ENCODE assay signal across 8 cellular contexts in the genomic region with DNA sequence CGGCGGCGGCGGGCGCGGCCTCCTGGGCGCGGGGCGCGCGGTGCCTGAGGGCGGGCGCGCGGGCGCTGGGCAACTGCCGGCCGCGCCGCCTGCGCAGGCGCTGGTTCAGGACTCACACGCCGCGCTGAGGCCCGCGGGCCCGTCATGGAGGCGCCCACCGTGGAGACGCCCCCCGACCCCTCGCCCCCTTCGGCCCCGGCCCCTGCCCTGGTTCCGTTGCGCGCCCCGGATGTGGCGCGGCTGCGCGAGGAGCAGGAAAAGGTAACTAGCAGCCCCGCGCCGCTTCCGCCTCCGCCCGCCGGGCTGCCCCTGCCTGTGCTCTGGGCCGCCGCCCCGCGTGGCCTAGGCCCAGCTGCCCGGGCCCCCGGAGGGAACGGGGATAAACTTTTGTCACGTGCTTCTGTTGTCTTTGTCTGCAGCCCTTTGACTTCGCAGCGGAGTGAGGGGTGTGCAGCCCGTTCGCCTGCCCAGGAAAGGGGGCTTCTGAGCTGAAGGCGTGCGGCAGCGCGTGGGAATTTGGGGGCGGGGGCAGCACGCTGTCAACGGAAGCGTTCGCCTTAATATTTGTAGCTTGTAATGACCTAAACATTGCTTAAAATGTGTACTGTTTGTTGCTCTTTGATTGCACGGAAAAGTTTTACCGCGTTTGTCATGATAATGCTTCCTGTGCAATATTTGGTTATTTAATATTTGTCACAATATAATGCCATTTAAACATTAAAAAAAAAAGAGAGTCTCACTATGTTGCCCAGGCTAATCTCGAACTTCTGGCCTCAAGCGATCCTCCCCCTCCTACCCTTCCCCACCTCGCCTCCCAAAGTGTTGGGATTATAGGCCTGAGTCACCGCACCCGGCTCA. TPM values are rescaled to one million over a fixed set of nuclear protein-coding genes. Genes with fewer than 3 reads are reported as not detected.
DNase-seq lines count a peak whose midpoint lies in the region; TF ChIP-seq lines count a peak whose summit lies in the region.

No MANE protein-coding gene starts in this region.

- H3K36me3 Mint-ChIP-seq in activated T-helper 2 cell treated with anti-CD3 and anti-CD28 coated beads, Interferon-gamma antibody, Interleukin-2, Interleukin-4, amounts not matched to agents 10 μg/mL and 5 μg/mL and 100 μg/mL, durations not matched to agents 14 hours and 24 hours and 36 hours (ENCODE audit: low read depth): peaks cover 32% of the 10 kb centered on the region

- peak overlapping the region; percentile 88 for H3K27ac Mint-ChIP-seq in activated T-helper 2 cell treated with anti-CD3 and anti-CD28 coated beads, Interferon-gamma antibody, Interleukin-2, Interleukin-4, amounts not matched to agents 10 μg/mL and 5 μg/mL and 100 μg/mL, durations not matched to agents 14 hours and 24 hours and 36 hours

- H3K27me3 ChIP-seq in thymus (ENCODE audit: control insufficient read depth, insufficient read depth): no peaks in the 10 kb centered on the region

- peak overlapping the region; percentile 90 for H3K4me3 Mint-ChIP-seq in activated T-helper 2 cell treated with anti-CD3 and anti-CD28 coated beads, Interferon-gamma antibody, Interleukin-2, Interleukin-4, amounts not matched to agents 10 μg/mL and 5 μg/mL and 100 μg/mL, durations not matched to agents 14 hours and 24 hours and 36 hours (ENCODE audit: low read depth)

- DNase-seq in COLO668 (lab: John Stamatoyannopoulos, UW; ENCODE audit: unreplicated experiment) (peak; percentile 82), GM20000 (ENCODE audit: low spot score) (peak; percentile 88), HT-29 (ENCODE audit: low spot score) (peak; percentile 69), RKO (ENCODE audit: low spot score) (peak; percentile 61), foreskin fibroblast (peak; percentile 12 to 21), nucleus accumbens (lab: John Stamatoyannopoulos, UW) (peak in 40 of 56 donors; percentile 26 to 75 (median 56))
- peak; percentile 76 for DNase-seq in activated T-helper 2 cell treated with anti-CD3 and anti-CD28 coated beads, Interferon-gamma antibody, Interleukin-2, Interleukin-4, amounts not matched to agents 10 μg/mL and 5 μg/mL and 100 μg/mL, durations not matched to agents 14 hours and 24 hours and 36 hours (ENCODE audit: low spot score)

- intact Hi-C loops in activated T-helper 2 cell treated with anti-CD3 and anti-CD28 coated beads, Interferon-gamma antibody, Interleukin-2, Interleukin-4, amounts not matched to agents 10 μg/mL and 5 μg/mL and 100 μg/mL, durations not matched to agents 14 hours and 24 hours and 36 hours (cut with micrococcal nuclease): loop anchor here (1.0 to 10.0 kb wide), 4 partner anchors 98 to 338 kb away; a partner anchor contains a TSS

- H3K9me3 ChIP-seq in thymus (ENCODE audit: control insufficient read depth): no peaks in the 10 kb centered on the region

- H3K9me3 Mint-ChIP-seq in activated T-helper 2 cell treated with anti-CD3 and anti-CD28 coated beads, Interferon-gamma antibody, Interleukin-2, Interleukin-4, amounts not matched to agents 10 μg/mL and 5 μg/mL and 100 μg/mL, durations not matched to agents 14 hours and 24 hours and 36 hours: peaks cover 8% of the 10 kb centered on the region

- no peak for TF ChIP-seq CTCF in GM20000 (IDR thresholded peaks at IDR 0.05; ENCODE audit: extremely low read depth, missing control alignments)
- TF ChIP-seq CTCF in foreskin fibroblast (IDR thresholded peaks at IDR 0.05; ENCODE audit: low read depth, low read length): no peak

- peaks cover 7% of the 10 kb centered on the region for H3K4me1 ChIP-seq in thymus (ENCODE audit: control insufficient read depth, insufficient read depth, low read length)

- no peaks in the 10 kb centered on the region for H3K36me3 ChIP-seq in thymus (ENCODE audit: control insufficient read depth, insufficient read depth)

- H3K4me1 Mint-ChIP-seq in activated T-helper 2 cell treated with anti-CD3 and anti-CD28 coated beads, Interferon-gamma antibody, Interleukin-2, Interleukin-4, amounts not matched to agents 10 μg/mL and 5 μg/mL and 100 μg/mL, durations not matched to agents 14 hours and 24 hours and 36 hours (ENCODE audit: low read depth): peaks cover 45% of the 10 kb centered on the region

- peak overlapping the region; percentile 97 for H3K27ac ChIP-seq in thymus (ENCODE audit: low read depth)

- WGBS in thymus: 2% methylated on average over 79 of the region's 79 CpGs

- H3K4me3 ChIP-seq in foreskin fibroblast (ENCODE audit: low read depth in 1 of 2, low read length in 2 of 2) (peak overlapping the region; percentile 91 to 98), thymus (ENCODE audit: low read length) (peak overlapping the region; percentile 94)

- no peaks in the 10 kb centered on the region for H3K27me3 Mint-ChIP-seq in activated T-helper 2 cell treated with anti-CD3 and anti-CD28 coated beads, Interferon-gamma antibody, Interleukin-2, Interleukin-4, amounts not matched to agents 10 μg/mL and 5 μg/mL and 100 μg/mL, durations not matched to agents 14 hours and 24 hours and 36 hours (ENCODE audit: low read depth)

RNA-seq across cellular contexts. Expression of a gene that starts 0.6 kb away (rescaled TPM):
- total RNA-seq in HT-29 (2014; rRNA removed; shearing (Covaris generic)): 45.2 and 46.4 TPM in 2 replicates
- total RNA-seq in activated T-helper 2 cell treated with anti-CD3 and anti-CD28 coated beads, Interferon-gamma antibody, Interleukin-2, Interleukin-4, amounts not matched to agents 10 μg/mL and 5 μg/mL and 100 μg/mL, durations not matched to agents 14 hours and 24 hours and 36 hours: 55.6 and 56.8 TPM in 2 replicates
- 51.4 TPM for polyA plus RNA-seq in thymus

Comparison
In these comparisons a context has a peak if more than half of its experiments do, and no peak if none do; other contexts are left out.
1. Peak in every context shown above with its lines: DNase-seq, H3K4me3 ChIP-seq and H3K27ac ChIP-seq.
2. DNase-seq: peak in every context shown above with its lines; median percentile 88 in GM20000; 82 in COLO668; 76 in activated T-helper 2 cell treated with anti-CD3 and anti-CD28 coated beads, Interferon-gamma antibody, Interleukin-2, Interleukin-4, amounts not matched to agents 10 μg/mL and 5 μg/mL and 100 μg/mL, durations not matched to agents 14 hours and 24 hours and 36 hours; 69 in HT-29; 61 in RKO; 56 in nucleus accumbens; 16 in foreskin fibroblast.